In genomic region chr16:85657267-85657650, GRCh38 we compare ENCODE assay signal across 15 cellular contexts.
"Had no signal": no experiment of that assay in that cellular context is flagged by ENCODE, and none has a peak within 500 bp of the region (broad histone marks: within the 10 kb centered on the region; RNA-seq: fewer than 3 reads in every experiment).

No MANE protein-coding gene starts in this region.

- DNase-seq: activated CD4-positive, alpha-beta memory T cell treated with anti-CD3 and anti-CD28 coated beads, Interleukin-2, amount 10 ng/mL, durations not matched to agents 7 days and 5 days; activated CD4-positive, alpha-beta T cell treated with anti-CD3 and anti-CD28 coated beads for 48 hours; activated CD4-positive, CD25-positive, alpha-beta regulatory T cell; activated CD8-positive, alpha-beta memory T cell treated with anti-CD3 and anti-CD28 coated beads, Interleukin-2, amount 10 ng/mL, durations not matched to agents 7 days and 5 days; endodermal cell; mesendoderm; naive thymus-derived CD8-positive, alpha-beta T cell; stimulated activated CD8-positive, alpha-beta memory T cell treated with anti-CD3 and anti-CD28 coated beads, Interleukin-4, amount 100 ng/mL, for 48 hours; stimulated activated naive CD4-positive, alpha-beta T cell treated with Interleukin-2 at 50 U/mL for 16 hours; T-helper 9 cell; tibial artery had no signal

- H3K27me3 ChIP-seq: tibial artery had no signal

- FAIRE-seq: colon, keratinocyte had no signal

- H3K9ac ChIP-seq: parathyroid adenoma had no signal

- ATAC-seq: activated CD8-positive, alpha-beta memory T cell treated with anti-CD3 and anti-CD28 coated beads, Interleukin-2, amount 10 ng/mL, durations not matched to agents 7 days and 5 days; naive thymus-derived CD8-positive, alpha-beta T cell had no signal

- H3K9me3 ChIP-seq: tibial artery had no signal

- H3K4me3 ChIP-seq: tibial artery had no signal

- H3K79me2 ChIP-seq: parathyroid adenoma had no signal

- H2AFZ ChIP-seq: parathyroid adenoma had no signal

- H3K27ac ChIP-seq: epithelial cell of prostate, parathyroid adenoma, tibial artery had no signal
